Comparison of ENCODE assay signal across 9 cellular contexts in the genomic region with DNA sequence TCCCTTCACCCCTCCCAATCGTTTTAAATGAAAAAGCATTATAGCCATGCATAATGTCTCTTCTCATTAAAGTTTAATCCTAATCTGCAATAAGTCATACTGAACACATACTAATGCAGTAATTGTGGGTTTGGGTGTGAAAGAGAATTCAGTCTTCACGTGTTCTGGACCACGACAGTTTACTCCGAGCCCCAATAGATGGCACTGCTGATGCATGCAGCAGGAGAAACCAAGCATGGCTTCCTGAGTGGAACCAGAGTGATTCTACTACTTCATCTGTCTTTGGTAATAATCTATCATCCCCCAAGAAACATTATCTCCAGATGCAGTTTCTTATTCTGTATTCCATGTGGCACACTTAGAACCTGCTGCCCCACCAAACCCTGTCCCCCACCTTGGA. TPM values are rescaled to one million over a fixed set of nuclear protein-coding genes. Genes with fewer than 3 reads are reported as not detected.
A peak's percentile ranks its signal among the peaks of the same experiment; 100 is the strongest.
DNase-seq lines count a peak whose midpoint lies in the region; ATAC-seq and TF ChIP-seq lines count a peak whose summit lies in the region.
"Had no signal": no experiment of that assay in that cellular context is flagged by ENCODE, and none has a peak within 500 bp of the region (broad histone marks: within the 10 kb centered on the region; RNA-seq: fewer than 3 reads in every experiment).

No MANE protein-coding gene starts in this region.

- no peaks in the 10 kb centered on the region for H3K27me3 Mint-ChIP-seq in T-helper 2 cell treated with Interferon-gamma antibody and Interleukin-4, amounts not matched to agents 5 μg/mL and 100 μg/mL, for 36 hours (ENCODE audit: low read depth)
- H3K27me3 Mint-ChIP-seq: activated T-helper 17 cell treated with anti-CD3 and anti-CD28 coated beads, Interleukin-2, amount 50 U/mL, for 72 hours had no signal

- no peak overlapping the region for H3K27ac ChIP-seq in AG04450 (ENCODE audit: low read depth, low read length)

- H3K4me1 Mint-ChIP-seq in T-helper 2 cell treated with Interferon-gamma antibody and Interleukin-4, amounts not matched to agents 5 μg/mL and 100 μg/mL, for 36 hours (ENCODE audit: low read depth), result no peaks in the 10 kb centered on the region
- H3K4me1 Mint-ChIP-seq: activated T-helper 17 cell treated with anti-CD3 and anti-CD28 coated beads, Interleukin-2, amount 50 U/mL, for 72 hours had no signal

- CTCF ChIA-PET in AG04450 (lab: Charles Lee), result interaction anchor here (1.0 to 2.3 kb wide), 3 partner anchors 10 to 129 kb away, joined by 3 to 9 read pairs (median 3); no protein-coding TSS in a partner anchor

- peak; percentile 40 for TF ChIP-seq CTCF in AG04450 (IDR thresholded peaks at IDR 0.05; ENCODE audit: low read depth, low read length)
- 0 out of 3 replicates have a peak, but pooled peaks have one; percentile 20 for TF ChIP-seq CTCF in GM12872 (IDR thresholded peaks at IDR 0.05; ENCODE audit: insufficient read depth, low read depth, low read length)
- TF ChIP-seq CTCF in WI38 (IDR thresholded peaks at IDR 0.05; ENCODE audit: low read depth, low read length), result peak; percentile 38

- POLR2A ChIA-PET in AG04450 (lab: Yijun Ruan, JAX), result no interaction called here

- no peak overlapping the region for H3K4me3 Mint-ChIP-seq in T-helper 2 cell treated with Interferon-gamma antibody and Interleukin-4, amounts not matched to agents 5 μg/mL and 100 μg/mL, for 36 hours
- H3K4me3 Mint-ChIP-seq: activated T-helper 17 cell treated with anti-CD3 and anti-CD28 coated beads, Interleukin-2, amount 50 U/mL, for 72 hours had no signal

- no peak for DNase-seq in AG04450 (ENCODE audit: low read depth, low spot score)
- DNase-seq in inferior parietal cortex (ENCODE audit: extremely low spot score), result peak; percentile 57
- no peak for DNase-seq in T-helper 2 cell treated with Interferon-gamma antibody and Interleukin-4, amounts not matched to agents 5 μg/mL and 100 μg/mL, for 36 hours (ENCODE audit: low spot score)
- no peak for DNase-seq in effector CD4-positive, alpha-beta T cell
- no peak for DNase-seq in cerebellar nuclear complex (lab: John Stamatoyannopoulos, UW)

- no peak overlapping the region for H3K4me3 ChIP-seq in AG04450 (ENCODE audit: low read depth, low read length)
- no peak overlapping the region for H3K4me3 ChIP-seq in WI38 (ENCODE audit: low read depth, low read length)

- no peaks in the 10 kb centered on the region for H3K36me3 Mint-ChIP-seq in T-helper 2 cell treated with Interferon-gamma antibody and Interleukin-4, amounts not matched to agents 5 μg/mL and 100 μg/mL, for 36 hours (ENCODE audit: low read depth)

- no peaks in the 10 kb centered on the region for H3K9me3 Mint-ChIP-seq in T-helper 2 cell treated with Interferon-gamma antibody and Interleukin-4, amounts not matched to agents 5 μg/mL and 100 μg/mL, for 36 hours
- H3K9me3 Mint-ChIP-seq: activated T-helper 17 cell treated with anti-CD3 and anti-CD28 coated beads, Interleukin-2, amount 50 U/mL, for 72 hours had no signal

- ATAC-seq in GM21528 (IDR thresholded peaks at IDR 0.05; ENCODE audit: low FRiP score, unreplicated experiment), result no peak
- ATAC-seq: activated T-helper 17 cell treated with anti-CD3 and anti-CD28 coated beads, Interleukin-2, amount 50 U/mL, for 72 hours had no signal

- peaks cover 1% of the 10 kb centered on the region; the same call in 1 of the 2 replicates for H3K9me3 ChIP-seq in AG04450 (ENCODE audit: control insufficient read depth, insufficient read depth, low read length)

- H3K27ac Mint-ChIP-seq in T-helper 2 cell treated with Interferon-gamma antibody and Interleukin-4, amounts not matched to agents 5 μg/mL and 100 μg/mL, for 36 hours, result no peak overlapping the region
- H3K27ac Mint-ChIP-seq: activated T-helper 17 cell treated with anti-CD3 and anti-CD28 coated beads, Interleukin-2, amount 50 U/mL, for 72 hours had no signal

- no peaks in the 10 kb centered on the region for H3K27me3 ChIP-seq in AG04450 (ENCODE audit: control insufficient read depth, insufficient read depth, low read length)

RNA-seq across cellular contexts. Expression of a gene that starts 47.0 kb away (rescaled TPM):
- 25.2 and 26.0 TPM in 2 replicates for polyA plus RNA-seq in AG04450 (2011; rRNA removed)
- 28.3 and 30.6 TPM in 2 replicates for polyA minus RNA-seq in AG04450 (2011; rRNA and poly(A)+ RNA removed)
